ENCODE assay signal across 8 cellular contexts in genomic region chr2:241950878-241951331, GRCh38.
DNase-seq lines count a peak whose midpoint lies in the region; ATAC-seq and TF ChIP-seq lines count a peak whose summit lies in the region.

No MANE protein-coding gene starts in this region.

- no peaks in the 10 kb centered on the region for H3K36me3 Mint-ChIP-seq in activated naive CD8-positive, alpha-beta T cell treated with anti-CD3 and anti-CD28 coated beads for 36 hours

- no peak overlapping the region for H3K27ac Mint-ChIP-seq in activated naive CD8-positive, alpha-beta T cell treated with anti-CD3 and anti-CD28 coated beads for 36 hours

- intact Hi-C loops in psoas muscle (cut with DNase I) = no loop called here
- intact Hi-C loops in uterus (cut with DNase I; ENCODE audit: low total_unique reads) = no loop called here

- H3K79me2 ChIP-seq in DND-41 (ENCODE audit: insufficient read depth, low read length) (peaks cover 3% of the 10 kb centered on the region; the same call in 1 of the 2 replicates), KMS-11 (ENCODE audit: insufficient read depth, low read depth) (no peaks in the 10 kb centered on the region), SK-N-SH (ENCODE audit: insufficient read depth) (no peaks in the 10 kb centered on the region)

- H3K27me3 ChIP-seq in DND-41 (ENCODE audit: insufficient read depth, low read length, poor library complexity) (no peaks in the 10 kb centered on the region), KMS-11 (ENCODE audit: insufficient read depth, low read depth) (no peaks in the 10 kb centered on the region), SK-N-SH (ENCODE audit: insufficient read depth) (no peaks in the 10 kb centered on the region), cardiac muscle cell (peaks cover 5% of the 10 kb centered on the region), psoas muscle (ENCODE audit: insufficient read depth in 3 of 3, low read length in 2 of 3) (peaks cover 0 to 25% (median 4%) of the 10 kb centered on the region in 3 donors), uterus (no peaks in the 10 kb centered on the region)

- no peaks in the 10 kb centered on the region for H3K27me3 Mint-ChIP-seq in activated naive CD8-positive, alpha-beta T cell treated with anti-CD3 and anti-CD28 coated beads for 36 hours

- H3K4me1 ChIP-seq in DND-41 (ENCODE audit: insufficient read depth, low read length) (no peaks in the 10 kb centered on the region), KMS-11 (ENCODE audit: low read depth, poor library complexity, severe bottlenecking) (peaks cover 5% of the 10 kb centered on the region), SK-N-SH (ENCODE audit: control insufficient read depth in 1 of 2, insufficient read depth in 2 of 2, low read depth in 1 of 2, low read length in 1 of 2) (peaks cover 0 to 4% of the 10 kb centered on the region in 2 experiments; a peak in 1 of 4 replicates), cardiac muscle cell (ENCODE audit: low read depth) (no peaks in the 10 kb centered on the region), psoas muscle (no peaks in the 10 kb centered on the region), uterus (no peaks in the 10 kb centered on the region)

- no peaks in the 10 kb centered on the region for H3K9me3 Mint-ChIP-seq in activated naive CD8-positive, alpha-beta T cell treated with anti-CD3 and anti-CD28 coated beads for 36 hours

- TF ChIP-seq RAD21 in SK-N-SH (IDR thresholded peaks at IDR 0.05; ENCODE audit: low read length) = peak; percentile 90

- H3K9me2 ChIP-seq in SK-N-SH = no peaks in the 10 kb centered on the region

- WGBS in SK-N-SH (ENCODE audit: low lambda C conversion rate) = 2% methylated on average over 13 of the region's 26 CpGs
- 17 to 20% (median 18%) methylated on average over 26 of the region's 26 CpGs for WGBS in psoas muscle, 3 donors

- TF ChIP-seq EP300 in SK-N-SH (IDR thresholded peaks at IDR 0.05; ENCODE audit: borderline replicate concordance in 1 of 2, low read depth in 1 of 2, low read length in 1 of 2) = no peak

- H3K4me3 Mint-ChIP-seq in activated naive CD8-positive, alpha-beta T cell treated with anti-CD3 and anti-CD28 coated beads for 36 hours = no peak overlapping the region

- H3K9me3 ChIP-seq in DND-41 (ENCODE audit: insufficient read depth, low read length, severe bottlenecking) (no peaks in the 10 kb centered on the region), SK-N-SH (no peaks in the 10 kb centered on the region), cardiac muscle cell (ENCODE audit: low read depth) (no peaks in the 10 kb centered on the region), psoas muscle (no peaks in the 10 kb centered on the region), uterus (no peaks in the 10 kb centered on the region)

- TF ChIP-seq CTCF in DND-41 (IDR thresholded peaks at IDR 0.05; ENCODE audit: borderline replicate concordance, extremely low read depth, low read length, poor library complexity, severe bottlenecking) (peak; percentile 94), KMS-11 (conservative IDR thresholded peaks at IDR 0.05; ENCODE audit: low read depth, low read length) (peak; percentile 88), SK-N-SH (IDR thresholded peaks at IDR 0.05) (peak; percentile 86), cardiac muscle cell (IDR thresholded peaks at IDR 0.05; ENCODE audit: low read depth, low read length) (peak; percentile 92), psoas muscle (IDR thresholded peaks at IDR 0.05) (peak; percentile 85), uterus (IDR thresholded peaks at IDR 0.05) (peak; percentile 83 to 91 (median 88))

- H3K9ac ChIP-seq in DND-41 (ENCODE audit: low read depth, low read length) (no peak overlapping the region), KMS-11 (no peak overlapping the region), SK-N-SH (no peak overlapping the region)

- no peak for TF ChIP-seq POLR2A in uterus (IDR thresholded peaks at IDR 0.05)

- H3K4me3 ChIP-seq in DND-41 (ENCODE audit: low read depth in 1 of 2, low read length in 2 of 2) (no peak overlapping the region), KMS-11 (IDR thresholded peaks at IDR 0.05; ENCODE audit: insufficient read depth, low read depth, low read length) (no peak overlapping the region), SK-N-SH (ENCODE audit: low read depth in 2 of 2, low read length in 1 of 2) (peak overlapping the region in 1 of 2 experiments; percentile 30; a peak in 1 of 4 replicates), cardiac muscle cell (no peak overlapping the region), psoas muscle (no peak overlapping the region), uterus (no peak overlapping the region)

- H2AFZ ChIP-seq in DND-41 (ENCODE audit: low read depth, low read length) (no peak overlapping the region), KMS-11 (ENCODE audit: low read depth) (no peak overlapping the region), SK-N-SH (ENCODE audit: low read depth) (no peak overlapping the region)

- H3K4me2 ChIP-seq in DND-41 (ENCODE audit: insufficient read depth, low read length) = no peak overlapping the region
- no peak overlapping the region for H3K4me2 ChIP-seq in KMS-11
- H3K4me2 ChIP-seq in SK-N-SH = no peak overlapping the region

- H4K20me1 ChIP-seq in DND-41 (ENCODE audit: insufficient read depth, low read length) (peaks cover 63% of the 10 kb centered on the region), KMS-11 (ENCODE audit: insufficient read depth) (no peaks in the 10 kb centered on the region), SK-N-SH (ENCODE audit: insufficient read depth) (no peaks in the 10 kb centered on the region)

- no peaks in the 10 kb centered on the region for H3K4me1 Mint-ChIP-seq in activated naive CD8-positive, alpha-beta T cell treated with anti-CD3 and anti-CD28 coated beads for 36 hours

- peaks cover under 1% of the 10 kb centered on the region; the same call in 1 of the 2 replicates for H3K36me3 ChIP-seq in DND-41 (ENCODE audit: insufficient read depth, low read length)
- H3K36me3 ChIP-seq in KMS-11 (ENCODE audit: insufficient read depth) = no peaks in the 10 kb centered on the region
- H3K36me3 ChIP-seq in SK-N-SH (replicated peaks in 1 of 2; ENCODE audit: control insufficient read depth in 1 of 2, insufficient read depth in 2 of 2, low read length in 1 of 2) = no peaks in the 10 kb centered on the region
- H3K36me3 ChIP-seq in cardiac muscle cell = no peaks in the 10 kb centered on the region
- H3K36me3 ChIP-seq in psoas muscle (ENCODE audit: insufficient read depth in 1 of 2, low read depth in 1 of 2) = no peaks in the 10 kb centered on the region
- H3K36me3 ChIP-seq in uterus = no peaks in the 10 kb centered on the region

- ATAC-seq in DND-41 (ENCODE audit: insufficient read depth, low read depth) (peak; percentile 85), psoas muscle (peak; percentile 60 to 83 (median 64)), GM21423 (IDR thresholded peaks at IDR 0.05; ENCODE audit: unreplicated experiment) (no peak)

- peak; percentile 69 for DNase-seq in DND-41
- DNase-seq in SK-N-SH = peak; percentile 94
- peak; percentile 48 for DNase-seq in activated naive CD8-positive, alpha-beta T cell treated with anti-CD3 and anti-CD28 coated beads for 36 hours
- peak; percentile 74 to 85 for DNase-seq in cardiac muscle cell (ENCODE audit: low read depth in 1 of 2, low spot score in 1 of 2)
- peak; percentile 69 to 82 for DNase-seq in psoas muscle
- DNase-seq in uterus = peak; percentile 78 to 79

- no peaks in the 10 kb centered on the region for H3F3A ChIP-seq in SK-N-SH (replicated peaks; ENCODE audit: insufficient read depth)

- CTCF ChIA-PET in SK-N-SH (lab: Yijun Ruan, JAX) = interaction anchor here (0.5 to 1.8 kb wide), 33 partner anchors 10 to 149 kb away, joined by 3 to 31 read pairs (median 4); no protein-coding TSS in a partner anchor

- POLR2A ChIA-PET in SK-N-SH (lab: Yijun Ruan, JAX) = no interaction called here

- H3K27ac ChIP-seq in DND-41 (ENCODE audit: low read length) (no peak overlapping the region), KMS-11 (no peak overlapping the region), SK-N-SH (ENCODE audit: low read depth in 2 of 2, low read length in 1 of 2) (no peak overlapping the region), cardiac muscle cell (no peak overlapping the region), psoas muscle (no peak overlapping the region), uterus (no peak overlapping the region)

TF ChIP-seq in SK-N-SH, 30 proteins besides CTCF, POLR2A, EP300 and RAD21:
- TF ChIP-seq TEAD4 (IDR thresholded peaks at IDR 0.05; ENCODE audit: borderline replicate concordance, insufficient read depth) (no peak), GATA2 (CRISPR knock-in tag; IDR thresholded peaks at IDR 0.05) (no peak), FOSL2 (IDR thresholded peaks at IDR 0.05; ENCODE audit: borderline replicate concordance, low read depth) (no peak), FOXM1 (IDR thresholded peaks at IDR 0.05; ENCODE audit: low read depth) (no peak), FOXJ3 (CRISPR knock-in tag; IDR thresholded peaks at IDR 0.05) (no peak), NFIC (IDR thresholded peaks at IDR 0.05; ENCODE audit: borderline replicate concordance) (no peak), SMC3 (IDR thresholded peaks at IDR 0.05; ENCODE audit: low read depth, low read length) (peak; percentile 92)
- TF ChIP-seq, protein P1, sequence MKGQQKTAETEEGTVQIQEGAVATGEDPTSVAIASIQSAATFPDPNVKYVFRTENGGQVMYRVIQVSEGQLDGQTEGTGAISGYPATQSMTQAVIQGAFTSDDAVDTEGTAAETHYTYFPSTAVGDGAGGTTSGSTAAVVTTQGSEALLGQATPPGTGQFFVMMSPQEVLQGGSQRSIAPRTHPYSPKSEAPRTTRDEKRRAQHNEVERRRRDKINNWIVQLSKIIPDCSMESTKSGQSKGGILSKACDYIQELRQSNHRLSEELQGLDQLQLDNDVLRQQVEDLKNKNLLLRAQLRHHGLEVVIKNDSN (IDR thresholded peaks at IDR 0.05; ENCODE audit: borderline replicate concordance, low read depth) = no peak
- TF ChIP-seq, protein P2, sequence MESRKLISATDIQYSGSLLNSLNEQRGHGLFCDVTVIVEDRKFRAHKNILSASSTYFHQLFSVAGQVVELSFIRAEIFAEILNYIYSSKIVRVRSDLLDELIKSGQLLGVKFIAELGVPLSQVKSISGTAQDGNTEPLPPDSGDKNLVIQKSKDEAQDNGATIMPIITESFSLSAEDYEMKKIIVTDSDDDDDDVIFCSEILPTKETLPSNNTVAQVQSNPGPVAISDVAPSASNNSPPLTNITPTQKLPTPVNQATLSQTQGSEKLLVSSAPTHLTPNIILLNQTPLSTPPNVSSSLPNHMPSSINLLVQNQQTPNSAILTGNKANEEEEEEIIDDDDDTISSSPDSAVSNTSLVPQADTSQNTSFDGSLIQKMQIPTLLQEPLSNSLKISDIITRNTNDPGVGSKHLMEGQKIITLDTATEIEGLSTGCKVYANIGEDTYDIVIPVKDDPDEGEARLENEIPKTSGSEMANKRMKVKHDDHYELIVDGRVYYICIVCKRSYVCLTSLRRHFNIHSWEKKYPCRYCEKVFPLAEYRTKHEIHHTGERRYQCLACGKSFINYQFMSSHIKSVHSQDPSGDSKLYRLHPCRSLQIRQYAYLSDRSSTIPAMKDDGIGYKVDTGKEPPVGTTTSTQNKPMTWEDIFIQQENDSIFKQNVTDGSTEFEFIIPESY (IDR thresholded peaks at IDR 0.05; ENCODE audit: borderline replicate concordance, low read depth) = no peak
